5 cellular contexts compared by ENCODE assay signal in the genomic region with DNA sequence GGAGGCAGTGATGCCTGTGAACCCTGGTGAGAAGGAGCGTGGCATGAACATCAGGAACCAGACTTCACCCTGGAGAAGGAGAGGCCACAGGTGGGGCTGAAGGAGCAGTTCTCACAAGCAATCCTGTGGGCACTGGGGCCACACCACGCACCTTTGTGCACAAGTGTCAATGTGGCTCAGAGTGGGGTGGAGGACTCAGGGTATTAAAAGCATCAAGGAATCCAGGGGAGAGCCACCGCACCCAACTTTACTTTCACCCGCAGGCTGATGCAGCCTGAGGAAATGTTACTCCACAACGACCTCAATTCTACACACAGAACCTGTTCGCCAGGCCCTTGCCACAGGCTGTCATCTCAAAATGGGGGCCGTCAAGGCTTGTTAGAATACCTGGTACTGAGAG.
A peak's percentile ranks its signal among the peaks of the same experiment; 100 is the strongest.
DNase-seq lines count a peak whose midpoint lies in the region; FAIRE-seq and TF ChIP-seq lines count a peak whose summit lies in the region.
"Not testable (repeated sequence)": the region's sequence is repeated elsewhere in the genome, so short reads cannot be mapped to it uniquely, and the experiment has no call there.

No MANE protein-coding gene starts in this region.

- not testable (repeated sequence) for H3K14ac ChIP-seq in neuronal stem cell (ENCODE audit: low read length)

- not testable (repeated sequence) for H3K27me3 Mint-ChIP-seq in type B pancreatic cell

- H3K27ac ChIP-seq in esophagus muscularis mucosa (replicated peaks in 1 of 4); neuronal stem cell (replicated peaks; ENCODE audit: low read length): not testable (repeated sequence)

- not testable (repeated sequence) for H3K4me1 ChIP-seq in esophagus muscularis mucosa; neuronal stem cell (ENCODE audit: control insufficient read depth in 2 of 2, insufficient read depth in 1 of 2, low read depth in 1 of 2, low read length in 2 of 2)

- not testable (repeated sequence) for H3K4me1 Mint-ChIP-seq in type B pancreatic cell (ENCODE audit: unreplicated experiment)

- not testable (repeated sequence) for H2BK12ac ChIP-seq in neuronal stem cell (ENCODE audit: low read length)

- H3K9ac ChIP-seq in neuronal stem cell (ENCODE audit: low read depth, low read length, poor library complexity) = not testable (repeated sequence)

- not testable (repeated sequence) for H2BK5ac ChIP-seq in neuronal stem cell (ENCODE audit: low read length)

- H2AK5ac ChIP-seq in neuronal stem cell (ENCODE audit: low read depth, low read length) = not testable (repeated sequence)

- H2BK120ac ChIP-seq in neuronal stem cell (ENCODE audit: low read depth, low read length) = not testable (repeated sequence)

- H3K4me2 ChIP-seq in neuronal stem cell (ENCODE audit: insufficient read depth, low read length, poor library complexity, severe bottlenecking) = not testable (repeated sequence)

- H3K9me3 ChIP-seq in esophagus muscularis mucosa; neuronal stem cell (replicated peaks in 1 of 2; ENCODE audit: control insufficient read depth in 2 of 2, insufficient read depth in 1 of 2, low read depth in 1 of 2, low read length in 2 of 2): not testable (repeated sequence)

- not testable (repeated sequence) for H3K18ac ChIP-seq in neuronal stem cell (ENCODE audit: low read length)

- H3K36me3 ChIP-seq in esophagus muscularis mucosa; neuronal stem cell (replicated peaks in 1 of 2; ENCODE audit: control insufficient read depth in 2 of 2, insufficient read depth in 2 of 2, low read length in 2 of 2): not testable (repeated sequence)

- H3K4me3 ChIP-seq in esophagus muscularis mucosa; neuronal stem cell (ENCODE audit: low read length in 2 of 2): not testable (repeated sequence)

- H3K23ac ChIP-seq in neuronal stem cell (ENCODE audit: low read depth, low read length, poor library complexity) = not testable (repeated sequence)

- H3K79me1 ChIP-seq in neuronal stem cell (ENCODE audit: low read depth, low read length) = not testable (repeated sequence)

- not testable (repeated sequence) for TF ChIP-seq EP300 in esophagus muscularis mucosa (IDR thresholded peaks at IDR 0.05)

- TF ChIP-seq POLR2A in esophagus muscularis mucosa (IDR thresholded peaks at IDR 0.05; ENCODE audit: low read depth) = not testable (repeated sequence)

- H3K27ac Mint-ChIP-seq in type B pancreatic cell = not testable (repeated sequence)

- not testable (repeated sequence) for H3K4me3 Mint-ChIP-seq in type B pancreatic cell

- not testable (repeated sequence) for H2BK15ac ChIP-seq in neuronal stem cell (ENCODE audit: low read length)

- not testable (repeated sequence) for H3K4ac ChIP-seq in neuronal stem cell (ENCODE audit: low read length)

- H3K9me3 Mint-ChIP-seq in type B pancreatic cell = not testable (repeated sequence)

- FAIRE-seq in urothelium cell line (lab: Jason Lieb, UNC) = peak; percentile 35

- peak; percentile 19 for DNase-seq in activated CD8-positive, alpha-beta memory T cell treated with anti-CD3 and anti-CD28 coated beads for 24 hours
- peak; percentile 62 for DNase-seq in esophagus muscularis mucosa (ENCODE audit: extremely low spot score)
- DNase-seq in neuronal stem cell (ENCODE audit: low spot score); urothelium cell line (ENCODE audit: low spot score): not testable (repeated sequence)
- DNase-seq in type B pancreatic cell (ENCODE audit: extremely low spot score, unreplicated experiment) = peak; percentile 31

- not testable (repeated sequence) for TF ChIP-seq CTCF in esophagus muscularis mucosa (IDR thresholded peaks at IDR 0.05); type B pancreatic cell (conservative IDR thresholded peaks at IDR 0.05)

- 93% methylated on average over 7 of the region's 7 CpGs for WGBS in esophagus muscularis mucosa
- no CpG with 5 or more reads among the region's 7 CpGs for WGBS in neuronal stem cell (ENCODE audit: extremely low coverage in 2 of 2, insufficient read length in 2 of 2, insufficient replicate concordance in 1 of 2), 2 donors

- H4K8ac ChIP-seq in neuronal stem cell (ENCODE audit: low read depth, low read length) = not testable (repeated sequence)

- not testable (repeated sequence) for H2AFZ ChIP-seq in neuronal stem cell (ENCODE audit: low read length)

- peak overlapping the region; percentile 12 for H4K91ac ChIP-seq in neuronal stem cell (ENCODE audit: low read depth, low read length, poor library complexity)

- not testable (repeated sequence) for H3K36me3 Mint-ChIP-seq in type B pancreatic cell

- not testable (repeated sequence) for H3K27me3 ChIP-seq in esophagus muscularis mucosa; neuronal stem cell (ENCODE audit: control insufficient read depth in 3 of 3, insufficient read depth in 3 of 3, low read depth in 1 of 3, low read length in 3 of 3)

- intact Hi-C loops in esophagus muscularis mucosa (cut with DNase I) = not testable (repeated sequence)
